8 cellular contexts compared by ENCODE assay signal in the genomic region with DNA sequence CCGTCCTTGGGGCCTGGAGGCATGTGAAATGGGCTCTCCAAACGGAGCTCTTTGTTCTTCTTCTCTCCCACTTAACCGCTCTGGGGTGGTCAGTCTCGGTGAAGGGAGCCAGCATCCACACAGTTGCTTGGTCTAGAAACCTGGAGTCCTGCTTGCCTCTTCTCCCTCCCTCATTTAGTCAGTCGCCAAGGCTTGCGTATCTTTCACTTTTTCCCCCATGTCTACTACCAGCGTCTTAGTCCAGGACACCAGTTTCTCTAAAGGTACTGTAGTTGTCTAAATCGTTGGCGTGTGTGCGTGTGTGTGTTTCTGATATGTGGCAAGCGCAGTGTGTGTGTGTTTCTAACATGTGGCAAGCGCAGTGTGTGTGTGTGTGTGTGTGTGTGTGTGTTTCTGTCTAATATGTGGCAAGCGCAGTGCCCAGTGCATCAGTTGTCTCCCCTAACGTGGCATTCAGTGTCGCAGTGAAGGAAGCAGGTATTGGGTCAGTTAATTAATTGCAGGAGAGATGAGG. TPM values are rescaled to one million over a fixed set of nuclear protein-coding genes. Genes with fewer than 3 reads are reported as not detected.
DNase-seq lines count a peak whose midpoint lies in the region; ATAC-seq, FAIRE-seq and TF ChIP-seq lines count a peak whose summit lies in the region.

No MANE protein-coding gene starts in this region.

- ATAC-seq in HG03432 (IDR thresholded peaks at IDR 0.05; ENCODE audit: unreplicated experiment) (no peak), GM19397 (IDR thresholded peaks at IDR 0.05; ENCODE audit: unreplicated experiment) (no peak), HG02870 (IDR thresholded peaks at IDR 0.05; ENCODE audit: unreplicated experiment) (no peak)

- peak overlapping the region; percentile 99 for H3K4me2 ChIP-seq in keratinocyte (ENCODE audit: control insufficient read depth, extremely low read depth, insufficient read depth, low read depth, low read length)

- H2AFZ ChIP-seq in keratinocyte (ENCODE audit: control insufficient read depth, low read length): peak overlapping the region; percentile 80

- in situ Hi-C loops in astrocyte of the cerebellum (cut with HindIII; ENCODE audit: low sequenced_read_pairs): loop anchor here (5.0 kb wide), 3 partner anchors 34 to 96 kb away; no protein-coding TSS in a partner anchor

- H3K4me1 ChIP-seq in HUES64 (ENCODE audit: insufficient read depth, low read length): peaks cover 15% of the 10 kb centered on the region
- peaks cover 41% of the 10 kb centered on the region for H3K4me1 ChIP-seq in keratinocyte (ENCODE audit: control insufficient read depth, extremely low read depth, insufficient read depth, low read length)
- H3K4me1 ChIP-seq in stomach smooth muscle (ENCODE audit: control insufficient read depth, insufficient read depth, low read length): peaks cover 34% of the 10 kb centered on the region

- H3K9me3 ChIP-seq in HUES64 (ENCODE audit: insufficient read depth, low read depth, low read length) (no peaks in the 10 kb centered on the region), keratinocyte (ENCODE audit: control insufficient read depth, low read depth, low read length) (no peaks in the 10 kb centered on the region), stomach smooth muscle (ENCODE audit: control insufficient read depth in 2 of 2, low read length in 2 of 2) (no peaks in the 10 kb centered on the region)

- no peak for FAIRE-seq in keratinocyte (lab: Jason Lieb, UNC)

- H4K20me1 ChIP-seq in keratinocyte (ENCODE audit: control insufficient read depth, extremely low read depth, insufficient read depth, low read length): peaks cover 8% of the 10 kb centered on the region

- peak overlapping the region; percentile 98 for H3K9ac ChIP-seq in HUES64 (ENCODE audit: low read depth, low read length)
- H3K9ac ChIP-seq in keratinocyte (ENCODE audit: control insufficient read depth, extremely low read depth, insufficient read depth, low read length): peak overlapping the region; percentile 99
- peak overlapping the region; percentile 100 for H3K9ac ChIP-seq in stomach smooth muscle (ENCODE audit: low read length in 2 of 2)

- WGBS in HUES64: 4% methylated on average over 15 of the region's 15 CpGs

- H3K27ac ChIP-seq in HUES64 (ENCODE audit: low read depth, low read length): peak overlapping the region; percentile 82
- H3K27ac ChIP-seq in keratinocyte (ENCODE audit: control insufficient read depth, insufficient read depth, low read length): peak overlapping the region; percentile 98
- H3K27ac ChIP-seq in stomach smooth muscle (ENCODE audit: low read length): peak overlapping the region; percentile 96

- no peaks in the 10 kb centered on the region for H3K9me1 ChIP-seq in keratinocyte (ENCODE audit: control insufficient read depth, extremely low read depth, insufficient read depth, low read length)

- no peaks in the 10 kb centered on the region for H3K27me3 ChIP-seq in HUES64 (ENCODE audit: insufficient read depth, low read length)
- no peaks in the 10 kb centered on the region for H3K27me3 ChIP-seq in keratinocyte (ENCODE audit: control insufficient read depth, extremely low read depth, insufficient read depth, low read length)
- H3K27me3 ChIP-seq in stomach smooth muscle (ENCODE audit: control insufficient read depth in 1 of 2, insufficient read depth in 2 of 2, low read length in 2 of 2): no peaks in the 10 kb centered on the region

- dilution Hi-C loops in keratinocyte (cut with MboI; ENCODE audit: extremely low pct_ligation_motif_present, low sequenced_read_pairs): no loop called here

- TF ChIP-seq CTCF in astrocyte of the cerebellum (IDR thresholded peaks at IDR 0.05; ENCODE audit: low read depth, low read length, missing control alignments) (no peak), keratinocyte (optimal IDR thresholded peaks at IDR 0.05 in 1 of 3, IDR thresholded peaks at IDR 0.05 in 1 of 3, conservative IDR thresholded peaks at IDR 0.05 in 1 of 3; ENCODE audit: extremely low read depth in 1 of 3, insufficient read depth in 2 of 3, low read length in 3 of 3) (no peak)

- peaks cover 52% of the 10 kb centered on the region for H3K79me2 ChIP-seq in keratinocyte (ENCODE audit: control insufficient read depth, insufficient read depth, low read length)

- peaks cover 16% of the 10 kb centered on the region for H3K36me3 ChIP-seq in HUES64 (ENCODE audit: insufficient read depth, low read length)
- peaks cover 2 to 9% of the 10 kb centered on the region in 2 experiments for H3K36me3 ChIP-seq in keratinocyte (ENCODE audit: control insufficient read depth in 2 of 2, extremely low read depth in 1 of 2, insufficient read depth in 2 of 2, low read length in 2 of 2)
- H3K36me3 ChIP-seq in stomach smooth muscle (ENCODE audit: control insufficient read depth in 2 of 2, insufficient read depth in 2 of 2, low read length in 2 of 2): peaks cover 6 to 7% of the 10 kb centered on the region in 2 donors

- DNase-seq in CD1c-positive myeloid dendritic cell (ENCODE audit: extremely low spot score) (peak; percentile 47), astrocyte of the cerebellum (ENCODE audit: low read depth) (no peak), keratinocyte (ENCODE audit: low read depth, low spot score) (no peak)

- H3K4me3 ChIP-seq in HUES64 (ENCODE audit: low read length) (peak overlapping the region; percentile 99), astrocyte of the cerebellum (ENCODE audit: low read depth, low read length) (peak overlapping the region; percentile 98), keratinocyte (ENCODE audit: control insufficient read depth in 2 of 3, extremely low read depth in 1 of 3, insufficient read depth in 2 of 3, low read depth in 1 of 3, low read length in 3 of 3) (peak overlapping the region; percentile 81 to 100 (median 98)), stomach smooth muscle (ENCODE audit: low read length in 2 of 2) (peak overlapping the region; percentile 99 to 100)

RNA-seq across cellular contexts. Expression of gene ATP6V1G1, which starts 0.6 kb away (rescaled TPM):
- 192 TPM for polyA plus RNA-seq in HUES64 (2013, experiment 1 of 2)
- polyA plus RNA-seq in HUES64 (2013, experiment 2 of 2): 175 TPM
- 159 to 214 TPM (median 211 TPM) in 3 replicates for polyA plus RNA-seq in keratinocyte
- polyA plus RNA-seq in keratinocyte (2011; ENCODE audit: low read depth): 104 TPM
- 222 and 310 TPM in 2 replicates for polyA plus RNA-seq in keratinocyte (2011; cell fraction: cytosol; rRNA removed)
- polyA plus RNA-seq in keratinocyte (2011; cell fraction: nucleus; rRNA removed): 115 and 146 TPM in 2 replicates
- 132 and 242 TPM in 2 replicates for polyA plus RNA-seq in keratinocyte (2012; ENCODE audit: low replicate concordance)
- polyA minus RNA-seq in keratinocyte: 22.0 to 47.9 TPM (median 44.0 TPM) in 3 replicates
- 94.0 TPM for polyA minus RNA-seq in keratinocyte (2011; cell fraction: cytosol; rRNA and poly(A)+ RNA removed)
- 21.2 and 40.0 TPM in 2 replicates for polyA minus RNA-seq in keratinocyte (2011; cell fraction: nucleus; rRNA and poly(A)+ RNA removed)

RNA-seq across cellular contexts. Expression of gene TMEM268, which starts 22.9 kb away (rescaled TPM):
- polyA plus RNA-seq in HUES64 (2013, experiment 1 of 2): 6.9 TPM
- polyA plus RNA-seq in HUES64 (2013, experiment 2 of 2): 6.3 TPM
- 7.0 to 7.6 TPM (median 7.6 TPM) in 3 replicates for polyA plus RNA-seq in keratinocyte
- 5.3 TPM for polyA plus RNA-seq in keratinocyte (2011; ENCODE audit: low read depth)
- 5.3 and 9.4 TPM in 2 replicates for polyA plus RNA-seq in keratinocyte (2011; cell fraction: cytosol; rRNA removed)
- 9.6 and 10.2 TPM in 2 replicates for polyA plus RNA-seq in keratinocyte (2011; cell fraction: nucleus; rRNA removed)
- polyA plus RNA-seq in keratinocyte (2012; ENCODE audit: low replicate concordance): 3.5 and 3.8 TPM in 2 replicates
- 9.2 to 10.8 TPM (median 10.4 TPM) in 3 replicates for polyA minus RNA-seq in keratinocyte
- polyA minus RNA-seq in keratinocyte (2011; cell fraction: cytosol; rRNA and poly(A)+ RNA removed): 4.0 TPM
- polyA minus RNA-seq in keratinocyte (2011; cell fraction: nucleus; rRNA and poly(A)+ RNA removed): 5.1 and 7.4 TPM in 2 replicates
